Comparison of ENCODE assay signal across 9 cellular contexts in the genomic region with DNA sequence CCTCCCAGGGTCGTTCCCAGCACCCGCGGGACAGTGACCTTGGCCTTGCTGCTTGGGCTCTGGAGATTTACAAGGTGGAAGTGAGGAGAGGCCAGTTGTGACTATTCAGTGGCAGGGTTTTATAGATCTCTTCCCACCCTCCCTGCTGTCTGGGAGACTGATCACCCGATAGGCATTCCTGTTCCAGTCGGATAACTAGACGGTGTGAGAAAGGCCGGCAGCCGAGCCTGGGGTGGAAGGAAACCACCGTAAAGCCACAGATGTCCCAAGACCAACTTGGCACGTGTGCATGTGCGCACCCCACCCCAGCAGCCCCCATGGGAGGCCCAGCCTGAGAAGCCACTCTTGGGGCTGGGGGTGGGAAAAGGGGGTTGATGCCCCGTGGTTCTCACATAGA.
DNase-seq lines count a peak whose midpoint lies in the region; ATAC-seq and TF ChIP-seq lines count a peak whose summit lies in the region.
"Had no signal": no experiment of that assay in that cellular context is flagged by ENCODE, and none has a peak within 500 bp of the region (broad histone marks: within the 10 kb centered on the region; RNA-seq: fewer than 3 reads in every experiment).

No MANE protein-coding gene starts in this region.

- no peak for TF ChIP-seq POLR2A in thyroid gland (IDR thresholded peaks at IDR 0.05)

- in situ Hi-C loops in mammary epithelial cell (cut with MboI; ENCODE audit: low sequenced_read_pairs in 2 of 2), result no loop called here

- no peak for TF ChIP-seq CTCF in mammary epithelial cell (conservative IDR thresholded peaks at IDR 0.05 in 1 of 2, IDR thresholded peaks at IDR 0.05 in 1 of 2; ENCODE audit: extremely low read depth in 1 of 2, insufficient read depth in 1 of 2, low read depth in 1 of 2, low read length in 2 of 2)
- TF ChIP-seq CTCF in lung (IDR thresholded peaks at IDR 0.05; ENCODE audit: control extremely low read depth, extremely low read depth), result no peak
- TF ChIP-seq CTCF in thyroid gland (IDR thresholded peaks at IDR 0.05), result no peak

- H3K27ac ChIP-seq in HUES48 (ENCODE audit: low read depth, low read length) (peak overlapping the region; percentile 65), mammary epithelial cell (ENCODE audit: insufficient read depth, low read depth, low read length) (peak overlapping the region; percentile 54), lung (ENCODE audit: low read depth in 1 of 2, low read length in 1 of 2) (peak overlapping the region; percentile 67 to 75), thyroid gland (peak overlapping the region; percentile 87 to 93 (median 91))

- no peak overlapping the region for H3K4me2 ChIP-seq in mammary epithelial cell (ENCODE audit: insufficient read depth, low read depth, low read length)

- CTCF ChIA-PET in mammary epithelial cell (lab: Charles Lee; ENCODE audit: low non-redundant PET), result interaction anchor here (0.6 kb wide), 1 partner anchor 174 kb away, joined by 3 read pairs; no protein-coding TSS in a partner anchor

- DNase-seq in mammary epithelial cell (peak; percentile 58), lung (ENCODE audit: low spot score) (no peak), thyroid gland (peak; percentile 42 to 55), NCI-H1417 treated with DMSO at 0.1 percent for 48 hours (lab: John Stamatoyannopoulos, UW) (no peak)
- DNase-seq: stimulated activated CD4-positive, alpha-beta T cell treated with anti-CD3 and anti-CD28 coated beads, Interleukin-12 subunit alpha, Interleukin-12 subunit beta, amount 100 ng/mL, for 4 hours had no signal

- BruUV-seq in mammary epithelial cell (replicated peaks; lab: Mats Ljungman, UMichigan), result no TSS peak

- H3K9ac ChIP-seq in HUES48 (ENCODE audit: low read depth, low read length) (no peak overlapping the region), mammary epithelial cell (ENCODE audit: insufficient read depth, low read length) (no peak overlapping the region)

- intact Hi-C loops in mammary epithelial cell (cut with micrococcal nuclease), result no loop called here
- intact Hi-C loops in thyroid gland (cut with DNase I), result no loop called here

- no peaks in the 10 kb centered on the region for H3K79me2 ChIP-seq in mammary epithelial cell (ENCODE audit: insufficient read depth, low read length)

- no peak overlapping the region for H3K4me3 ChIP-seq in HUES48 (ENCODE audit: low read depth, low read length)
- H3K4me3 ChIP-seq in mammary epithelial cell (replicated peaks in 1 of 3; ENCODE audit: insufficient read depth in 1 of 3, low read depth in 2 of 3, low read length in 3 of 3), result no peak overlapping the region
- H3K4me3 ChIP-seq in lung, result no peak overlapping the region
- no peak overlapping the region for H3K4me3 ChIP-seq in thyroid gland (replicated peaks in 1 of 3)

- peaks cover 25% of the 10 kb centered on the region for H3K4me1 ChIP-seq in HUES48 (ENCODE audit: control insufficient read depth, insufficient read depth, low read length)
- H3K4me1 ChIP-seq in mammary epithelial cell (ENCODE audit: insufficient read depth, low read length), result peaks cover 29% of the 10 kb centered on the region
- peaks cover 3 to 33% of the 10 kb centered on the region in 2 donors for H3K4me1 ChIP-seq in lung (ENCODE audit: control insufficient read depth in 2 of 2, insufficient read depth in 2 of 2, low read length in 2 of 2)
- peaks cover 39 to 65% of the 10 kb centered on the region in 2 donors for H3K4me1 ChIP-seq in thyroid gland

- no peaks in the 10 kb centered on the region for H3K9me3 ChIP-seq in HUES48 (ENCODE audit: control insufficient read depth, insufficient read depth, low read length)
- no peaks in the 10 kb centered on the region for H3K9me3 ChIP-seq in mammary epithelial cell (replicated peaks; ENCODE audit: insufficient read depth, low read length)
- no peaks in the 10 kb centered on the region for H3K9me3 ChIP-seq in lung (ENCODE audit: control insufficient read depth in 2 of 2, insufficient read depth in 1 of 2, low read length in 1 of 2)
- no peaks in the 10 kb centered on the region for H3K9me3 ChIP-seq in thyroid gland

- H4K20me1 ChIP-seq in mammary epithelial cell (ENCODE audit: insufficient read depth, low read length), result no peaks in the 10 kb centered on the region

- WGBS in mammary epithelial cell (ENCODE audit: low coverage, missing lambda C conversion rate), result 74% methylated on average over 12 of the region's 12 CpGs
- WGBS in lung, 2 donors, result 55 to 56% methylated on average over 12 of the region's 12 CpGs
- 21 to 28% methylated on average over 12 of the region's 12 CpGs for WGBS in thyroid gland, 2 donors

- no peak overlapping the region for H2AFZ ChIP-seq in mammary epithelial cell (ENCODE audit: low read depth, low read length)

- ATAC-seq in lung (ENCODE audit: insufficient read depth, low FRiP score) (no peak), GM19395 (IDR thresholded peaks at IDR 0.05; ENCODE audit: unreplicated experiment) (no peak), GM19023 (IDR thresholded peaks at IDR 0.05; ENCODE audit: unreplicated experiment) (no peak), HG03139 (IDR thresholded peaks at IDR 0.05; ENCODE audit: unreplicated experiment) (no peak)

- dilution Hi-C loops in mammary epithelial cell (cut with HindIII; ENCODE audit: low sequenced_read_pairs), result loop anchor here (5.0 to 25.0 kb wide), 4 partner anchors 34 to 429 kb away; no protein-coding TSS in a partner anchor

- no peaks in the 10 kb centered on the region for H3K36me3 ChIP-seq in HUES48 (ENCODE audit: control insufficient read depth, insufficient read depth, low read length)
- H3K36me3 ChIP-seq in mammary epithelial cell (ENCODE audit: insufficient read depth, low read length), result peaks cover 3% of the 10 kb centered on the region
- H3K36me3 ChIP-seq in lung (ENCODE audit: control insufficient read depth in 2 of 2, insufficient read depth in 2 of 2, low read length in 2 of 2), result peaks cover 0 to 14% of the 10 kb centered on the region in 2 donors
- peaks cover 3 to 8% of the 10 kb centered on the region in 2 donors for H3K36me3 ChIP-seq in thyroid gland

- H3K27me3 ChIP-seq in HUES48 (ENCODE audit: control insufficient read depth, insufficient read depth, low read length) (no peaks in the 10 kb centered on the region), mammary epithelial cell (ENCODE audit: insufficient read depth, low read length) (no peaks in the 10 kb centered on the region), lung (ENCODE audit: control insufficient read depth, insufficient read depth) (no peaks in the 10 kb centered on the region), thyroid gland (no peaks in the 10 kb centered on the region)

Comparison
In these comparisons a context has a peak if more than half of its experiments do, and no peak if none do; other contexts are left out.
1. DNase-seq: peak in mammary epithelial cell (single experiment) and thyroid gland (2 of 2); none in lung (single experiment) and NCI-H1417 treated with DMSO at 0.1 percent for 48 hours (single experiment).
2. Peak in every context shown above with its lines, with median percentiles within 50 percentile points of each other: H3K27ac ChIP-seq.